In genomic region chr1:58911841-58912553, GRCh38 we compare ENCODE assay signal across 29 cellular contexts.
DNase-seq lines count a peak whose midpoint lies in the region; ATAC-seq and TF ChIP-seq lines count a peak whose summit lies in the region.
"Had no signal": no experiment of that assay in that cellular context is flagged by ENCODE, and none has a peak within 500 bp of the region (broad histone marks: within the 10 kb centered on the region; RNA-seq: fewer than 3 reads in every experiment).

No MANE protein-coding gene starts in this region.

- H3K36me3 ChIP-seq in HAP-1 (replicated peaks) (no peaks in the 10 kb centered on the region), body of pancreas (replicated peaks in 1 of 2; ENCODE audit: insufficient read depth in 1 of 2, low read depth in 2 of 2) (no peaks in the 10 kb centered on the region), mucosa of descending colon (ENCODE audit: low read depth) (no peaks in the 10 kb centered on the region)

- intact Hi-C loops in body of pancreas (cut with DNase I) (loop anchor here (10.0 kb wide), 1 partner anchor 803 kb away; no protein-coding TSS in a partner anchor), mucosa of descending colon (cut with DNase I, micrococcal nuclease) (no loop called here)
- intact Hi-C loops in activated CD4-positive, alpha-beta memory T cell treated with anti-CD3 and anti-CD28 coated beads for 36 hours (cut with micrococcal nuclease): no loop called here

- peaks cover 11% of the 10 kb centered on the region for H3K9me3 Mint-ChIP-seq in activated CD4-positive, alpha-beta memory T cell treated with anti-CD3 and anti-CD28 coated beads for 36 hours

- POLR2A ChIA-PET in activated CD4-positive, alpha-beta memory T cell treated with anti-CD3 and anti-CD28 coated beads for 36 hours (lab: Charles Lee): no interaction called here

- TF ChIP-seq POLR2A in body of pancreas (IDR thresholded peaks at IDR 0.05): no peak

- in situ Hi-C loops in HAP-1 (cut with MboI; ENCODE audit: low sequenced_read_pairs): no loop called here

- ATAC-seq in body of pancreas (peak; percentile 4), mucosa of descending colon (peak; percentile 83)
- ATAC-seq: CD8-positive, alpha-beta T cell; GM12878; PC-3; SK-N-SH treated with all-trans-retinoic acid at 6 μM for 48 hours had no signal

- 84 to 87% methylated on average over 7 of the region's 7 CpGs for WGBS in body of pancreas, 2 donors

- H3K4me1 ChIP-seq in HAP-1: no peaks in the 10 kb centered on the region; the same call in none of the 2 replicates
- H3K4me1 ChIP-seq in body of pancreas: no peaks in the 10 kb centered on the region
- H3K4me1 ChIP-seq in mucosa of descending colon (ENCODE audit: low read depth): no peaks in the 10 kb centered on the region
- H3K4me1 ChIP-seq: Caco-2 had no signal

- CTCF ChIA-PET in activated CD4-positive, alpha-beta memory T cell treated with anti-CD3 and anti-CD28 coated beads for 36 hours (lab: Charles Lee): no interaction called here

- DNase-seq in NCI-H146 (lab: John Stamatoyannopoulos, UW) (peak; percentile 28), NCI-H146 treated with DMSO at 0.1 percent for 48 hours (lab: John Stamatoyannopoulos, UW; ENCODE audit: unreplicated experiment) (no peak), HAP-1 (ENCODE audit: low spot score in 2 of 2) (peak; percentile 28 to 41), body of pancreas (no peak), mucosa of descending colon (no peak), NCI-H1417 treated with DMSO at 0.1 percent for 48 hours (lab: John Stamatoyannopoulos, UW) (no peak), cerebellum (ENCODE audit: low spot score) (no peak)
- DNase-seq in activated CD4-positive, alpha-beta memory T cell treated with anti-CD3 and anti-CD28 coated beads for 36 hours: no peak
- DNase-seq: Caco-2; CD8-positive, alpha-beta T cell; DMS 273 treated with DMSO at 0.1 percent for 48 hours; DMS79; EL; GDM1; GM23248; H7; HFFc6; MM.1S; NCI-H187; NCI-H2081 treated with DMSO at 0.1 percent for 48 hours; NCI-H510A; NCI-H774; PC-3 had no signal

- no peak overlapping the region for H3K27ac ChIP-seq in body of pancreas
- H3K27ac ChIP-seq: 22Rv1, C4-2B, GM23248, KMS-11 had no signal

- peaks cover 2% of the 10 kb centered on the region for H3K36me3 Mint-ChIP-seq in activated CD4-positive, alpha-beta memory T cell treated with anti-CD3 and anti-CD28 coated beads for 36 hours
- H3K36me3 Mint-ChIP-seq: CD8-positive, alpha-beta T cell had no signal

- H3K4me1 Mint-ChIP-seq in activated CD4-positive, alpha-beta memory T cell treated with anti-CD3 and anti-CD28 coated beads for 36 hours (ENCODE audit: low read depth): no peaks in the 10 kb centered on the region

- H3K9me3 ChIP-seq in HAP-1 (no peaks in the 10 kb centered on the region; the same call in 1 of the 2 replicates), body of pancreas (no peaks in the 10 kb centered on the region), mucosa of descending colon (no peaks in the 10 kb centered on the region)
- H3K9me3 ChIP-seq: Caco-2 had no signal

- no peak overlapping the region for H3K27ac Mint-ChIP-seq in activated CD4-positive, alpha-beta memory T cell treated with anti-CD3 and anti-CD28 coated beads for 36 hours
- H3K27ac Mint-ChIP-seq: B cell; CD8-positive, alpha-beta T cell; HFFc6 had no signal

- 0 out of 2 replicates have a peak, but pooled peaks cover 3% of the 10 kb centered on the region for H3K27me3 ChIP-seq in HAP-1 (ENCODE audit: low read depth)
- no peaks in the 10 kb centered on the region for H3K27me3 ChIP-seq in body of pancreas

- peaks cover 3% of the 10 kb centered on the region for H3K27me3 Mint-ChIP-seq in activated CD4-positive, alpha-beta memory T cell treated with anti-CD3 and anti-CD28 coated beads for 36 hours

- TF ChIP-seq CTCF in body of pancreas (IDR thresholded peaks at IDR 0.05) (no peak), mucosa of descending colon (IDR thresholded peaks at IDR 0.05) (no peak)

- H3K4me3 ChIP-seq in HAP-1 (no peak overlapping the region), body of pancreas (no peak overlapping the region), mucosa of descending colon (no peak overlapping the region)
- H3K4me3 ChIP-seq: GM12878, GM23248 had no signal

- no peak overlapping the region for H3K4me3 Mint-ChIP-seq in activated CD4-positive, alpha-beta memory T cell treated with anti-CD3 and anti-CD28 coated beads for 36 hours
- H3K4me3 Mint-ChIP-seq: B cell; CD8-positive, alpha-beta T cell; HFFc6 had no signal

Comparison
In these comparisons a context has a peak if more than half of its experiments do, and no peak if none do; other contexts are left out.
1. DNase-seq: peak in NCI-H146 (single experiment) and HAP-1 (2 of 2); none in NCI-H146 treated with DMSO at 0.1 percent for 48 hours (single experiment), body of pancreas (0 of 4), mucosa of descending colon (0 of 3), NCI-H1417 treated with DMSO at 0.1 percent for 48 hours (single experiment), cerebellum (single experiment) and activated CD4-positive, alpha-beta memory T cell treated with anti-CD3 and anti-CD28 coated beads for 36 hours (single experiment).